20 cellular contexts compared by ENCODE assay signal in the genomic region with DNA sequence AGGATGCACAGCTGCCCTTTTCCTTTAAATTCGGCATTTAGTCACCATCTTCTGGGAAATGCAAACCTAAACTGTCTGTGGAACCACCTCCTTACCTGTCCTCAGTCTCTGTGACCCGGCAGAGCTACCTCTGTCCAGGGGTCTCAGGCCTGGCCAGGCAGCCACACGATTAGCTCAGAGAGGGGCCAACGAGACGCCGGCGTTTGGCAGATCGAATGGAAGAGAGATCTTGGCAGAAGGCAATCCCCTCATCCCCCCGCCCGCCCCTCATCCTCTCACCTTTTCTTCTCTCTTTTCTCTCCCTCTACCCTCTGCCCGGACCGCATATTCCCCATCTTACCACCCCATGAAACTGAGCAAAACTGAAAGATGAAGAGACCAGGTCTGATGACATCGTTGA.
"Had no signal": no experiment of that assay in that cellular context is flagged by ENCODE, and none has a peak within 500 bp of the region (broad histone marks: within the 10 kb centered on the region; RNA-seq: fewer than 3 reads in every experiment).

No MANE protein-coding gene starts in this region.

- H2AFZ ChIP-seq: parathyroid adenoma had no signal

- H3K27ac ChIP-seq: esophagus squamous epithelium, gastroesophageal sphincter, left lung, parathyroid adenoma, psoas muscle, thyroid gland, upper lobe of left lung, vagina had no signal

- H3K4me3 ChIP-seq: esophagus squamous epithelium, gastroesophageal sphincter, left lung, lung, psoas muscle, thyroid gland, upper lobe of left lung, vagina had no signal

- FAIRE-seq: small intestine had no signal

- H3K4me1 ChIP-seq: esophagus squamous epithelium, gastroesophageal sphincter, left lung, parathyroid adenoma, psoas muscle, thyroid gland, upper lobe of left lung, vagina had no signal

- H3K9me3 ChIP-seq: esophagus squamous epithelium, psoas muscle, thyroid gland, upper lobe of left lung, vagina had no signal

- H3K27me3 ChIP-seq: esophagus squamous epithelium, gastroesophageal sphincter, left lung, thyroid gland, upper lobe of left lung, vagina had no signal

- H3K36me3 ChIP-seq: esophagus squamous epithelium, gastroesophageal sphincter, left lung, thyroid gland, upper lobe of left lung, vagina had no signal

- H3K9ac ChIP-seq: parathyroid adenoma had no signal

- DNase-seq: effector memory CD8-positive, alpha-beta T cell; esophagus squamous epithelium; foreskin fibroblast; glutamatergic neuron; islet precursor cell; mesenchymal stem cell; naive B cell; occipital lobe; retina; small intestine; stimulated activated CD4-positive, alpha-beta T cell treated with anti-CD3 and anti-CD28 coated beads, Interleukin-2, amount 100 ng/mL, for 48 hours; stimulated activated naive CD4-positive, alpha-beta T cell treated with Interleukin-2 at 50 U/mL for 16 hours; thyroid gland; upper lobe of left lung had no signal

- ATAC-seq: effector memory CD8-positive, alpha-beta T cell; gastroesophageal sphincter; left lung; psoas muscle had no signal
